In genomic region chr12:106956048-106956935, GRCh38 we compare ENCODE assay signal across 1 cellular context.
TF ChIP-seq lines count a peak whose summit lies in the region.

No MANE protein-coding gene starts in this region.

TF ChIP-seq in SK-N-SH, 30 proteins besides CTCF, POLR2A, EP300 and RAD21 (continued from another document):
- peak; percentile 45 for TF ChIP-seq PBX3 (IDR thresholded peaks at IDR 0.05)
- no peak for TF ChIP-seq MEF2A (IDR thresholded peaks at IDR 0.05; ENCODE audit: borderline replicate concordance, low read depth)
- no peak for TF ChIP-seq EZH2phosphoT487 (IDR thresholded peaks at IDR 0.05; ENCODE audit: borderline replicate concordance, low read depth)
- no peak for TF ChIP-seq TCF12 (IDR thresholded peaks at IDR 0.05)
- peak; percentile 10; the same call in 1 of the 2 replicates for TF ChIP-seq SMC3 (IDR thresholded peaks at IDR 0.05; ENCODE audit: low read depth, low read length)
- peak; percentile 29 for TF ChIP-seq CHD2 (IDR thresholded peaks at IDR 0.05; ENCODE audit: low read length, partially characterized antibody)
